Comparison of ENCODE assay signal across 8 cellular contexts in the genomic region with DNA sequence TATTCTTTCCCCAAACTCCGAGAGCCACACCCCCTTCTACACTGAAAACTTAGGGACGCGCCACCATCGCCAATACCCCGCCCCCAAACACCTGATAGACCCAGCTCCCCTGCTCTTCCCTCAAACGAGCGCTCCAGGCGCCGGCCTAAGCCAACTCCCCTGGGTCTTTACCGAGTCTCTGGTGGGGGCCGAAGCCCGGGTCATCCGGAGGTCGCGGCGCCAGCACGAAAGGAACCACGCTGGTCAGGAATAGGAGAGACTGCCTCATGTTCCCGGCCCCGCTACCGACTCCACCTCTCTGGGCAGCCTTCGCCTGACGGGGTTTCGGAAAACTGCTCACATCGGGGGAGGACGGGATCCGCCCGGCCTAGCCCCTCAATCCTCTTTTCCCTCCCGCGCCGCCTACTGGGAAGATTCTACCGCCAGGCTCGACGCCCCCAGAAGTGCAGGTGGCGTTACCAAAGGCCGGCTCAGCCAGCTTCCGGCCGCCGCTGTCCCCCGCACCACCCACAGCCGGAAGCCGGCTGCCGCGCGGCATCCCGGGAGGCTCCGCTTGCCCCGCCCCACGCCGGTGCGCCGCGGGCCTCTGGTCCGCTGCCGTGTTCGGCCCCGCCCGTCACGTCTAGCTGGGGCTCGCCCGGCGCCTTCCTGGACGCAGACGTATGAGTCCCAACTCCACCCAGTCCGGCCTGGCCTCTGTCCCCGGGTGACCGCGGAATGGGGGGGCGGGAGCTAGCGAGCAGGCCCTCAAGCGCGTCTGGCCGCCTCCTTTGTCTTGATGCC. TPM values are rescaled to one million over a fixed set of nuclear protein-coding genes. Genes with fewer than 3 reads are reported as not detected.
DNase-seq lines count a peak whose midpoint lies in the region; ATAC-seq and TF ChIP-seq lines count a peak whose summit lies in the region.

ADAM17 (minus strand) TSS at position 493 of the 783 bp plus-strand sequence; CDS start at position 268, 225 bp downstream.

- H3K4me1 ChIP-seq in colonic mucosa: peaks cover 5% of the 10 kb centered on the region

- intact Hi-C loops in colonic mucosa (cut with DNase I): no loop called here

- CTCF ChIA-PET in BJ (lab: Yijun Ruan, JAX): interaction anchor here (0.6 to 2.1 kb wide), 16 partner anchors 13 to 258 kb away, joined by 3 to 10 read pairs (median 4); no protein-coding TSS in a partner anchor

- POLR2A ChIA-PET in BJ (lab: Charles Lee): interaction anchor here (0.5 to 1.2 kb wide), 4 partner anchors 9 to 429 kb away, joined by 3 to 9 read pairs (median 4); partner anchors contain the start of gene YWHAQ

- H3K36me3 ChIP-seq in BJ (ENCODE audit: control insufficient read depth, insufficient read depth, low read length) (no peaks in the 10 kb centered on the region), colonic mucosa (no peaks in the 10 kb centered on the region)

- no peaks in the 10 kb centered on the region for H3K9me3 ChIP-seq in colonic mucosa

- DNase-seq in BJ (ENCODE audit: low read depth) (peak; percentile 83), GM19238 (ENCODE audit: insufficient read length, low spot score) (peak; percentile 89), NCI-H510A treated with DMSO at 0.1 percent for 48 hours (lab: John Stamatoyannopoulos, UW) (peak; percentile 90), colonic mucosa (peak; percentile 96), left kidney (ENCODE audit: low read depth, low spot score) (peak; percentile 98)
- peak; percentile 90 for DNase-seq in activated CD4-positive, alpha-beta T cell treated with anti-CD3 and anti-CD28 coated beads for 48 hours
- peak; percentile 83 to 90 for DNase-seq in stimulated activated CD4-positive, alpha-beta T cell treated with anti-CD3 and anti-CD28 coated beads, Interleukin-2, amount 100 ng/mL, for 24 hours

- H3K4me3 ChIP-seq in BJ (ENCODE audit: low read depth, low read length) (peak within 1 kb of the TSS; percentile 79), colonic mucosa (peak within 1 kb of the TSS; percentile 84)

- peak; percentile 86 for ATAC-seq in HG03442 (IDR thresholded peaks at IDR 0.05; ENCODE audit: unreplicated experiment)

- H3K27me3 ChIP-seq in BJ (ENCODE audit: control insufficient read depth, insufficient read depth, low read length) (no peaks in the 10 kb centered on the region), colonic mucosa (no peaks in the 10 kb centered on the region)

- TF ChIP-seq CTCF in BJ (IDR thresholded peaks at IDR 0.05; ENCODE audit: insufficient read depth, low read depth, low read length) (peak; percentile 64), colonic mucosa (IDR thresholded peaks at IDR 0.05) (no peak)

- H3K9ac ChIP-seq in colonic mucosa (ENCODE audit: low read depth in 2 of 2, low read length in 2 of 2): peak within 1 kb of the TSS; percentile 89 to 94

- peak within 1 kb of the TSS; percentile 98 for H3K27ac ChIP-seq in colonic mucosa

RNA-seq across cellular contexts. Expression of gene ADAM17, which starts in this region (rescaled TPM):
- 8.7 and 11.1 TPM in 2 replicates for polyA plus RNA-seq in BJ (2011; rRNA removed)
- polyA minus RNA-seq in BJ (2011; rRNA and poly(A)+ RNA removed): 8.0 and 10.1 TPM in 2 replicates
- total RNA-seq in colonic mucosa: 10 to 100 TPM; 18.6 to 20.0 TPM

Comparison
In these comparisons a context has a peak if more than half of its experiments do, and no peak if none do; other contexts are left out.
1. Peak in every context shown above with its lines: DNase-seq, ATAC-seq, H3K4me3 ChIP-seq and H3K27ac ChIP-seq.